Comparison of ENCODE assay signal across 1 cellular context in the genomic region with DNA sequence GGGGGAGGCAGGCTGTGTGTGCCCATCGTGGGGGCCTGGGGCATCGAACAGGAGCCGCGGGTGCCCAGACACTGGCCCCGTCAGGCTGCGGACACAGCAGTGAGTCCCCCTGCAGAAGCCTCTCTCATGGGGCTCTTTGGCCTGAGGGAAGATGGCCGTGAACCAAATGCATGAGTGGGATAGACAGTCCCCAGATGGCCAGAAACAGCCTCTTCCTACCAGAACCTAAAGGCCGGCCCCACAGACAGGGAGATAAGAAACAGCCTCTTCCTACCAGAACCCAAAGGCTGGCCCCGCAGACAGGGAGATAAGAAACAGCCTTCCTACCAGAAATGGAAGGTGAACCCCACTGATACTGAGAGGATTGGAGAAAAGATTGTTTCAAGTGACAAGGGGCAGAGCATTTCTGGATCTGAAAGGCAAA.
TF ChIP-seq lines count a peak whose summit lies in the region.

No MANE protein-coding gene starts in this region.

TF ChIP-seq in K562, 482 proteins besides CTCF, POLR2A, EP300 and RAD21 (continued from another document and continues in another):
- TF ChIP-seq, protein P1, sequence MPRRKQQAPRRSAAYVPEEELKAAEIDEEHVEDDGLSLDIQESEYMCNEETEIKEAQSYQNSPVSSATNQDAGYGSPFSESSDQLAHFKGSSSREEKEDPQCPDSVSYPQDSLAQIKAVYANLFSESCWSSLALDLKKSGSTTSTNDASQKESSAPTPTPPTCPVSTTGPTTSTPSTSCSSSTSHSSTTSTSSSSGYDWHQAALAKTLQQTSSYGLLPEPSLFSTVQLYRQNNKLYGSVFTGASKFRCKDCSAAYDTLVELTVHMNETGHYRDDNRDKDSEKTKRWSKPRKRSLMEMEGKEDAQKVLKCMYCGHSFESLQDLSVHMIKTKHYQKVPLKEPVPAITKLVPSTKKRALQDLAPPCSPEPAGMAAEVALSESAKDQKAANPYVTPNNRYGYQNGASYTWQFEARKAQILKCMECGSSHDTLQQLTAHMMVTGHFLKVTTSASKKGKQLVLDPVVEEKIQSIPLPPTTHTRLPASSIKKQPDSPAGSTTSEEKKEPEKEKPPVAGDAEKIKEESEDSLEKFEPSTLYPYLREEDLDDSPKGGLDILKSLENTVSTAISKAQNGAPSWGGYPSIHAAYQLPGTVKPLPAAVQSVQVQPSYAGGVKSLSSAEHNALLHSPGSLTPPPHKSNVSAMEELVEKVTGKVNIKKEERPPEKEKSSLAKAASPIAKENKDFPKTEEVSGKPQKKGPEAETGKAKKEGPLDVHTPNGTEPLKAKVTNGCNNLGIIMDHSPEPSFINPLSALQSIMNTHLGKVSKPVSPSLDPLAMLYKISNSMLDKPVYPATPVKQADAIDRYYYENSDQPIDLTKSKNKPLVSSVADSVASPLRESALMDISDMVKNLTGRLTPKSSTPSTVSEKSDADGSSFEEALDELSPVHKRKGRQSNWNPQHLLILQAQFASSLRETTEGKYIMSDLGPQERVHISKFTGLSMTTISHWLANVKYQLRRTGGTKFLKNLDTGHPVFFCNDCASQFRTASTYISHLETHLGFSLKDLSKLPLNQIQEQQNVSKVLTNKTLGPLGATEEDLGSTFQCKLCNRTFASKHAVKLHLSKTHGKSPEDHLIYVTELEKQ (CRISPR knock-in tag; IDR thresholded peaks at IDR 0.05) = no peak
- TF ChIP-seq BMI1 (IDR thresholded peaks at IDR 0.05; ENCODE audit: low read length) (no peak), JUND (IDR thresholded peaks at IDR 0.05; ENCODE audit: borderline replicate concordance, low read depth, low read length) (no peak), JUND (tag; IDR thresholded peaks at IDR 0.05; ENCODE audit: borderline replicate concordance, low read depth, low read length) (no peak; the same call in 2 of the 3 replicates), ZNF507 (tag; conservative IDR thresholded peaks at IDR 0.05) (no peak), ZKSCAN8 (CRISPR knock-in tag; IDR thresholded peaks at IDR 0.05) (no peak), CBX5 (IDR thresholded peaks at IDR 0.05; ENCODE audit: borderline replicate concordance, low read depth) (no peak), SMC3 (conservative IDR thresholded peaks at IDR 0.05; ENCODE audit: insufficient read depth, low read depth, low read length) (no peak), FOXP1 (CRISPR knock-in tag; IDR thresholded peaks at IDR 0.05) (no peak), ESRRA (IDR thresholded peaks at IDR 0.05; ENCODE audit: borderline replicate concordance, low read depth) (peak; percentile 17; the same call in 1 of the 2 replicates), GTF2F1 (IDR thresholded peaks at IDR 0.05; ENCODE audit: low read depth, low read length) (no peak), ZNF197 (CRISPR knock-in tag; IDR thresholded peaks at IDR 0.05; ENCODE audit: low read depth) (peak; percentile 51; the same call in 1 of the 2 replicates), MEIS2 (IDR thresholded peaks at IDR 0.05; ENCODE audit: partially characterized antibody) (peak; percentile 16), ZNF232 (CRISPR knock-in tag; IDR thresholded peaks at IDR 0.05) (no peak), CEBPZ (IDR thresholded peaks at IDR 0.05; ENCODE audit: borderline replicate concordance, low read depth, low read length) (no peak), ZNF24 (IDR thresholded peaks at IDR 0.05) (no peak), ZNF184 (CRISPR knock-in tag; IDR thresholded peaks at IDR 0.05) (no peak), PRPF4 (IDR thresholded peaks at IDR 0.05; ENCODE audit: insufficient read depth, low read depth, low read length, poor library complexity, severe bottlenecking) (no peak), HES1 (IDR thresholded peaks at IDR 0.05; ENCODE audit: low read depth) (no peak), CBFA2T2 (conservative IDR thresholded peaks at IDR 0.05) (peak; percentile 86), RCOR1 (IDR thresholded peaks at IDR 0.05; ENCODE audit: borderline replicate concordance in 1 of 2, low read depth in 2 of 2, low read length in 2 of 2) (peak in 1 of 2 experiments; percentile 75; a peak in 2 of 4 replicates), SOX6 (IDR thresholded peaks at IDR 0.05) (peak; percentile 68), RBFOX2 (IDR thresholded peaks at IDR 0.05; ENCODE audit: low read depth, low read length) (0 out of 2 replicates have a peak, but pooled peaks have one; percentile 25), ELF4 (CRISPR knock-in tag; IDR thresholded peaks at IDR 0.05) (peak; percentile 56; the same call in 1 of the 2 replicates), ZNF165 (CRISPR knock-in tag; IDR thresholded peaks at IDR 0.05; ENCODE audit: borderline replicate concordance) (no peak), ATF4 (CRISPR knock-in tag; IDR thresholded peaks at IDR 0.05) (0 out of 2 replicates have a peak, but pooled peaks have one; percentile 21), ARHGAP35 (IDR thresholded peaks at IDR 0.05; ENCODE audit: partially characterized antibody) (no peak), ELF2 (CRISPR knock-in tag; IDR thresholded peaks at IDR 0.05) (no peak), SPI1 (IDR thresholded peaks at IDR 0.05; ENCODE audit: borderline replicate concordance, low read depth, low read length) (no peak), TAF9B (IDR thresholded peaks at IDR 0.05; ENCODE audit: partially characterized antibody) (no peak), TBL1XR1 (IDR thresholded peaks at IDR 0.05; ENCODE audit: low read length in 2 of 2) (0 out of 4 replicates have a peak, but pooled peaks of 1 of the 2 experiments have one; percentile 28), ZBTB2 (IDR thresholded peaks at IDR 0.05) (peak; percentile 34; the same call in 1 of the 2 replicates), ZNF395 (CRISPR knock-in tag; IDR thresholded peaks at IDR 0.05) (no peak), CXXC5 (CRISPR knock-in tag; IDR thresholded peaks at IDR 0.05) (peak; percentile 64)
- TF ChIP-seq, protein P2, sequence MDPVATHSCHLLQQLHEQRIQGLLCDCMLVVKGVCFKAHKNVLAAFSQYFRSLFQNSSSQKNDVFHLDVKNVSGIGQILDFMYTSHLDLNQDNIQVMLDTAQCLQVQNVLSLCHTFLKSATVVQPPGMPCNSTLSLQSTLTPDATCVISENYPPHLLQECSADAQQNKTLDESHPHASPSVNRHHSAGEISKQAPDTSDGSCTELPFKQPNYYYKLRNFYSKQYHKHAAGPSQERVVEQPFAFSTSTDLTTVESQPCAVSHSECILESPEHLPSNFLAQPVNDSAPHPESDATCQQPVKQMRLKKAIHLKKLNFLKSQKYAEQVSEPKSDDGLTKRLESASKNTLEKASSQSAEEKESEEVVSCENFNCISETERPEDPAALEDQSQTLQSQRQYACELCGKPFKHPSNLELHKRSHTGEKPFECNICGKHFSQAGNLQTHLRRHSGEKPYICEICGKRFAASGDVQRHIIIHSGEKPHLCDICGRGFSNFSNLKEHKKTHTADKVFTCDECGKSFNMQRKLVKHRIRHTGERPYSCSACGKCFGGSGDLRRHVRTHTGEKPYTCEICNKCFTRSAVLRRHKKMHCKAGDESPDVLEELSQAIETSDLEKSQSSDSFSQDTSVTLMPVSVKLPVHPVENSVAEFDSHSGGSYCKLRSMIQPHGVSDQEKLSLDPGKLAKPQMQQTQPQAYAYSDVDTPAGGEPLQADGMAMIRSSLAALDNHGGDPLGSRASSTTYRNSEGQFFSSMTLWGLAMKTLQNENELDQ (CRISPR knock-in tag; IDR thresholded peaks at IDR 0.05; ENCODE audit: borderline replicate concordance) = no peak
- TF ChIP-seq, protein P3, sequence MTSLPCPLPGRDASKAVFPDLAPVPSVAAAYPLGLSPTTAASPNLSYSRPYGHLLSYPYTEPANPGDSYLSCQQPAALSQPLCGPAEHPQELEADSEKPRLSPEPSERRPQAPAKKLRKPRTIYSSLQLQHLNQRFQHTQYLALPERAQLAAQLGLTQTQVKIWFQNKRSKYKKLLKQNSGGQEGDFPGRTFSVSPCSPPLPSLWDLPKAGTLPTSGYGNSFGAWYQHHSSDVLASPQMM (CRISPR knock-in tag; IDR thresholded peaks at IDR 0.05) = no peak
- TF ChIP-seq, protein P4, sequence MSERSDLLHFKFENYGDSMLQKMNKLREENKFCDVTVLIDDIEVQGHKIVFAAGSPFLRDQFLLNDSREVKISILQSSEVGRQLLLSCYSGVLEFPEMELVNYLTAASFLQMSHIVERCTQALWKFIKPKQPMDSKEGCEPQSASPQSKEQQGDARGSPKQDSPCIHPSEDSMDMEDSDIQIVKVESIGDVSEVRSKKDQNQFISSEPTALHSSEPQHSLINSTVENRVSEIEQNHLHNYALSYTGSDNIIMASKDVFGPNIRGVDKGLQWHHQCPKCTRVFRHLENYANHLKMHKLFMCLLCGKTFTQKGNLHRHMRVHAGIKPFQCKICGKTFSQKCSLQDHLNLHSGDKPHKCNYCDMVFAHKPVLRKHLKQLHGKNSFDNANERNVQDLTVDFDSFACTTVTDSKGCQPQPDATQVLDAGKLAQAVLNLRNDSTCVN (CRISPR knock-in tag; IDR thresholded peaks at IDR 0.05) = no peak
- TF ChIP-seq, protein P5, sequence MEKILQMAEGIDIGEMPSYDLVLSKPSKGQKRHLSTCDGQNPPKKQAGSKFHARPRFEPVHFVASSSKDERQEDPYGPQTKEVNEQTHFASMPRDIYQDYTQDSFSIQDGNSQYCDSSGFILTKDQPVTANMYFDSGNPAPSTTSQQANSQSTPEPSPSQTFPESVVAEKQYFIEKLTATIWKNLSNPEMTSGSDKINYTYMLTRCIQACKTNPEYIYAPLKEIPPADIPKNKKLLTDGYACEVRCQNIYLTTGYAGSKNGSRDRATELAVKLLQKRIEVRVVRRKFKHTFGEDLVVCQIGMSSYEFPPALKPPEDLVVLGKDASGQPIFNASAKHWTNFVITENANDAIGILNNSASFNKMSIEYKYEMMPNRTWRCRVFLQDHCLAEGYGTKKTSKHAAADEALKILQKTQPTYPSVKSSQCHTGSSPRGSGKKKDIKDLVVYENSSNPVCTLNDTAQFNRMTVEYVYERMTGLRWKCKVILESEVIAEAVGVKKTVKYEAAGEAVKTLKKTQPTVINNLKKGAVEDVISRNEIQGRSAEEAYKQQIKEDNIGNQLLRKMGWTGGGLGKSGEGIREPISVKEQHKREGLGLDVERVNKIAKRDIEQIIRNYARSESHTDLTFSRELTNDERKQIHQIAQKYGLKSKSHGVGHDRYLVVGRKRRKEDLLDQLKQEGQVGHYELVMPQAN (IDR thresholded peaks at IDR 0.05; ENCODE audit: borderline replicate concordance) = no peak
- TF ChIP-seq, protein P6, sequence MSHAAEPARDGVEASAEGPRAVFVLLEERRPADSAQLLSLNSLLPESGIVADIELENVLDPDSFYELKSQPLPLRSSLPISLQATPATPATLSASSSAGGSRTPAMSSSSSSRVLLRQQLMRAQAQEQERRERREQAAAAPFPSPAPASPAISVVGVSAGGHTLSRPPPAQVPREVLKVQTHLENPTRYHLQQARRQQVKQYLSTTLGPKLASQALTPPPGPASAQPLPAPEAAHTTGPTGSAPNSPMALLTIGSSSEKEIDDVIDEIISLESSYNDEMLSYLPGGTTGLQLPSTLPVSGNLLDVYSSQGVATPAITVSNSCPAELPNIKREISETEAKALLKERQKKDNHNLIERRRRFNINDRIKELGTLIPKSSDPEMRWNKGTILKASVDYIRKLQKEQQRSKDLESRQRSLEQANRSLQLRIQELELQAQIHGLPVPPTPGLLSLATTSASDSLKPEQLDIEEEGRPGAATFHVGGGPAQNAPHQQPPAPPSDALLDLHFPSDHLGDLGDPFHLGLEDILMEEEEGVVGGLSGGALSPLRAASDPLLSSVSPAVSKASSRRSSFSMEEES (CRISPR knock-in tag; IDR thresholded peaks at IDR 0.05) = no peak
